ENCODE assay signal across 17 cellular contexts in genomic region chr1:111270781-111271463, GRCh38. TPM values are rescaled to one million over a fixed set of nuclear protein-coding genes. Genes with fewer than 3 reads are reported as not detected.
DNase-seq lines count a peak whose midpoint lies in the region; ATAC-seq, FAIRE-seq and TF ChIP-seq lines count a peak whose summit lies in the region.
"Had no signal": no experiment of that assay in that cellular context is flagged by ENCODE, and none has a peak within 500 bp of the region (broad histone marks: within the 10 kb centered on the region; RNA-seq: fewer than 3 reads in every experiment).

No MANE protein-coding gene starts in this region.

- no peaks in the 10 kb centered on the region for H3K36me3 ChIP-seq in endothelial cell of umbilical vein (ENCODE audit: control insufficient read depth in 2 of 2, extremely low read depth in 1 of 2, insufficient read depth in 2 of 2, low read length in 2 of 2)
- H3K36me3 ChIP-seq: neural progenitor cell had no signal

- intact Hi-C loops in activated CD4-positive, alpha-beta T cell treated with anti-CD3 and anti-CD28 coated beads, Interleukin-2, amount 10 ng/mL, durations not matched to agents 24 days and 14 days (cut with micrococcal nuclease) = loop anchor here (5.0 kb wide), 1 partner anchor 131 kb away; no protein-coding TSS in a partner anchor
- intact Hi-C loops in endothelial cell of umbilical vein (cut with micrococcal nuclease) = no loop called here

- H3K27me3 Mint-ChIP-seq in activated CD4-positive, alpha-beta T cell treated with anti-CD3 and anti-CD28 coated beads, Interleukin-2, amount 10 ng/mL, durations not matched to agents 24 days and 14 days = peaks cover 44% of the 10 kb centered on the region
- peaks cover 27% of the 10 kb centered on the region for H3K27me3 Mint-ChIP-seq in IgD-negative memory B cell

- CTCF ChIA-PET in endothelial cell of umbilical vein (lab: Charles Lee) = interaction anchor here (0.6 kb wide), 1 partner anchor 129 kb away, joined by 3 read pairs; no protein-coding TSS in a partner anchor

- H3K9me1 ChIP-seq in endothelial cell of umbilical vein (replicated peaks; ENCODE audit: control insufficient read depth, extremely low read depth, insufficient read depth, low read length) = no peaks in the 10 kb centered on the region

- FAIRE-seq in endothelial cell of umbilical vein (lab: Jason Lieb, UNC) = no peak
- FAIRE-seq: A204.1, frontal cortex had no signal

- POLR2A ChIA-PET in endothelial cell of umbilical vein (lab: Charles Lee) = no interaction called here

- no peak overlapping the region for H3K4me3 ChIP-seq in endothelial cell of umbilical vein (replicated peaks in 1 of 3; ENCODE audit: insufficient read depth in 1 of 3, low read depth in 1 of 3, low read length in 3 of 3)
- H3K4me3 ChIP-seq: neural progenitor cell had no signal

- no peak overlapping the region for H3K4me2 ChIP-seq in endothelial cell of umbilical vein (ENCODE audit: insufficient read depth, low read length)

- no peak for DNase-seq in activated CD4-positive, alpha-beta T cell treated with anti-CD3 and anti-CD28 coated beads, Interleukin-2, amount 10 ng/mL, durations not matched to agents 24 days and 14 days
- no peak for DNase-seq in activated CD4-positive, alpha-beta T cell treated with anti-CD3 and anti-CD28 coated beads for 4 hours
- no peak for DNase-seq in endothelial cell of umbilical vein (ENCODE audit: low read depth, low spot score)
- DNase-seq in stimulated activated effector memory CD8-positive, alpha-beta T cell treated with anti-CD3 and anti-CD28 coated beads, Interleukin-12 subunit alpha, Interleukin-12 subunit beta, amount 100 ng/mL, for 72 hours (ENCODE audit: low spot score in 2 of 2) = no peak
- DNase-seq in DMS114 treated with DMSO at 0.1 percent for 48 hours (lab: John Stamatoyannopoulos, UW; ENCODE audit: unreplicated experiment) = no peak
- no peak for DNase-seq in SW 1271 (lab: John Stamatoyannopoulos, UW)
- DNase-seq: Calu3, KBM-7, left colon, NCI-H146, NCI-H69 had no signal

- no peak overlapping the region for H2AFZ ChIP-seq in endothelial cell of umbilical vein (ENCODE audit: low read depth, low read length)

- no peak for TF ChIP-seq CTCF in endothelial cell of umbilical vein (IDR thresholded peaks at IDR 0.05; ENCODE audit: extremely low read depth in 1 of 2, insufficient read depth in 1 of 2, low read depth in 1 of 2, low read length in 2 of 2)

- H3K27me3 ChIP-seq in endothelial cell of umbilical vein (ENCODE audit: control insufficient read depth in 2 of 2, insufficient read depth in 2 of 2, low read length in 2 of 2) = peaks cover 26 to 27% of the 10 kb centered on the region in 2 experiments
- H3K27me3 ChIP-seq: neural progenitor cell had no signal

- H3K36me3 Mint-ChIP-seq in activated CD4-positive, alpha-beta T cell treated with anti-CD3 and anti-CD28 coated beads, Interleukin-2, amount 10 ng/mL, durations not matched to agents 24 days and 14 days (ENCODE audit: low read depth) = no peaks in the 10 kb centered on the region
- H3K36me3 Mint-ChIP-seq in IgD-negative memory B cell = no peaks in the 10 kb centered on the region
- H3K36me3 Mint-ChIP-seq in stimulated activated effector memory CD8-positive, alpha-beta T cell treated with anti-CD3 and anti-CD28 coated beads, Interleukin-12 subunit alpha, Interleukin-12 subunit beta, amount 100 ng/mL, for 72 hours = no peaks in the 10 kb centered on the region
- H3K36me3 Mint-ChIP-seq: neural progenitor cell had no signal

- H3K27ac ChIP-seq in endothelial cell of umbilical vein (ENCODE audit: insufficient read depth, low read depth, low read length) = no peak overlapping the region
- H3K27ac ChIP-seq: neural progenitor cell, RWPE1 had no signal

- no peak for TF ChIP-seq POLR2A in endothelial cell of umbilical vein (IDR thresholded peaks at IDR 0.05; ENCODE audit: low read depth, low read length)

- H3K9me3 Mint-ChIP-seq in activated CD4-positive, alpha-beta T cell treated with anti-CD3 and anti-CD28 coated beads, Interleukin-2, amount 10 ng/mL, durations not matched to agents 24 days and 14 days = peaks cover 9% of the 10 kb centered on the region
- peaks cover under 1 to 4% (median under 1%) of the 10 kb centered on the region in 3 donors for H3K9me3 Mint-ChIP-seq in IgD-negative memory B cell
- H3K9me3 Mint-ChIP-seq in stimulated activated effector memory CD8-positive, alpha-beta T cell treated with anti-CD3 and anti-CD28 coated beads, Interleukin-12 subunit alpha, Interleukin-12 subunit beta, amount 100 ng/mL, for 72 hours = peaks cover 3% of the 10 kb centered on the region
- H3K9me3 Mint-ChIP-seq: neural progenitor cell had no signal

- H3K79me2 ChIP-seq in endothelial cell of umbilical vein (ENCODE audit: control insufficient read depth, insufficient read depth, low read length) = no peaks in the 10 kb centered on the region

- no peak overlapping the region for H3K9ac ChIP-seq in endothelial cell of umbilical vein (replicated peaks; ENCODE audit: extremely low read depth, insufficient read depth, low read length)
- H3K9ac ChIP-seq: neural progenitor cell had no signal

- no peak for ATAC-seq in stimulated activated effector memory CD8-positive, alpha-beta T cell treated with anti-CD3 and anti-CD28 coated beads, Interleukin-12 subunit alpha, Interleukin-12 subunit beta, amount 100 ng/mL, for 72 hours
- no peak for ATAC-seq in HG03280 (IDR thresholded peaks at IDR 0.05; ENCODE audit: unreplicated experiment)
- ATAC-seq: left colon had no signal

- no peak overlapping the region for H3K27ac Mint-ChIP-seq in activated CD4-positive, alpha-beta T cell treated with anti-CD3 and anti-CD28 coated beads, Interleukin-2, amount 10 ng/mL, durations not matched to agents 24 days and 14 days
- H3K27ac Mint-ChIP-seq in IgD-negative memory B cell = peak overlapping the region in 1 of 3 donors; percentile 47
- no peak overlapping the region for H3K27ac Mint-ChIP-seq in stimulated activated effector memory CD8-positive, alpha-beta T cell treated with anti-CD3 and anti-CD28 coated beads, Interleukin-12 subunit alpha, Interleukin-12 subunit beta, amount 100 ng/mL, for 72 hours
- H3K27ac Mint-ChIP-seq: neural progenitor cell had no signal

- BruUV-seq in endothelial cell of umbilical vein (replicated peaks; lab: Mats Ljungman, UMichigan) = no TSS peak

- H3K9me3 ChIP-seq in endothelial cell of umbilical vein (replicated peaks; ENCODE audit: control insufficient read depth, insufficient read depth, low read length) = no peaks in the 10 kb centered on the region

- no peaks in the 10 kb centered on the region for H3K4me1 ChIP-seq in endothelial cell of umbilical vein (ENCODE audit: control insufficient read depth, extremely low read depth, insufficient read depth, low read length)

- peaks cover 13% of the 10 kb centered on the region for H3K4me1 Mint-ChIP-seq in activated CD4-positive, alpha-beta T cell treated with anti-CD3 and anti-CD28 coated beads, Interleukin-2, amount 10 ng/mL, durations not matched to agents 24 days and 14 days
- peaks cover 14 to 23% (median 19%) of the 10 kb centered on the region in 3 donors for H3K4me1 Mint-ChIP-seq in IgD-negative memory B cell
- H3K4me1 Mint-ChIP-seq in stimulated activated effector memory CD8-positive, alpha-beta T cell treated with anti-CD3 and anti-CD28 coated beads, Interleukin-12 subunit alpha, Interleukin-12 subunit beta, amount 100 ng/mL, for 72 hours = peaks cover 27% of the 10 kb centered on the region
- H3K4me1 Mint-ChIP-seq: neural progenitor cell had no signal

- dilution Hi-C loops in endothelial cell of umbilical vein (cut with MboI; ENCODE audit: extremely low pct_ligation_motif_present, low sequenced_read_pairs) = no loop called here

- H3K4me3 Mint-ChIP-seq in activated CD4-positive, alpha-beta T cell treated with anti-CD3 and anti-CD28 coated beads, Interleukin-2, amount 10 ng/mL, durations not matched to agents 24 days and 14 days = peak overlapping the region; percentile 42
- peak overlapping the region; percentile 15 to 81 (median 66) for H3K4me3 Mint-ChIP-seq in IgD-negative memory B cell
- H3K4me3 Mint-ChIP-seq in stimulated activated effector memory CD8-positive, alpha-beta T cell treated with anti-CD3 and anti-CD28 coated beads, Interleukin-12 subunit alpha, Interleukin-12 subunit beta, amount 100 ng/mL, for 72 hours = peak overlapping the region; percentile 30
- H3K4me3 Mint-ChIP-seq: neural progenitor cell had no signal

- no peaks in the 10 kb centered on the region for H4K20me1 ChIP-seq in endothelial cell of umbilical vein (replicated peaks; ENCODE audit: control insufficient read depth, extremely low read depth, insufficient read depth, low read length)

TF ChIP-seq in endothelial cell of umbilical vein, 7 proteins besides CTCF, POLR2A, EP300 and RAD21:
- TF ChIP-seq POLR2AphosphoS5 (IDR thresholded peaks at IDR 0.05; ENCODE audit: insufficient read depth, low read depth, low read length) (no peak), EZH2 (IDR thresholded peaks at IDR 0.05; ENCODE audit: borderline replicate concordance, low read depth, low read length, severe bottlenecking) (peak; percentile 78)

RNA-seq across cellular contexts. Expression of gene CHIA, which starts 19.7 kb away (rescaled TPM):
- total RNA-seq in activated CD4-positive, alpha-beta T cell treated with anti-CD3 and anti-CD28 coated beads, Interleukin-2, amount 10 ng/mL, durations not matched to agents 24 days and 14 days = not detected in 2 replicates
- 1.0 TPM for polyA plus RNA-seq in IgD-negative memory B cell
- not detected in 2 replicates for total RNA-seq in endothelial cell of umbilical vein
- not detected in 2 replicates for polyA plus RNA-seq in endothelial cell of umbilical vein
- polyA plus RNA-seq in endothelial cell of umbilical vein (2011; cell fraction: cytosol; rRNA removed) = not detected in 2 replicates
- polyA plus RNA-seq in endothelial cell of umbilical vein (2011; cell fraction: nucleus; rRNA removed) = not detected in 2 replicates
- not detected in 2 replicates for polyA plus RNA-seq in endothelial cell of umbilical vein (2012)
- polyA minus RNA-seq in endothelial cell of umbilical vein = not detected in 2 replicates
- not detected for polyA minus RNA-seq in endothelial cell of umbilical vein (2011; cell fraction: cytosol; rRNA and poly(A)+ RNA removed)
- polyA minus RNA-seq in endothelial cell of umbilical vein (2011; cell fraction: nucleus; rRNA and poly(A)+ RNA removed) = not detected in 2 replicates
- total RNA-seq: Calu3, frontal cortex, left colon had no signal

RNA-seq across cellular contexts. Expression of gene CHI3L2, which starts 43.4 kb away (rescaled TPM):
- total RNA-seq in activated CD4-positive, alpha-beta T cell treated with anti-CD3 and anti-CD28 coated beads, Interleukin-2, amount 10 ng/mL, durations not matched to agents 24 days and 14 days = 2.3 and 3.9 TPM in 2 replicates
- polyA plus RNA-seq in IgD-negative memory B cell (14.4 TPM), endothelial cell of umbilical vein (not detected in 2 replicates)
- total RNA-seq in endothelial cell of umbilical vein = not detected in 2 replicates
- not detected in 2 replicates for polyA plus RNA-seq in endothelial cell of umbilical vein (2011; cell fraction: cytosol; rRNA removed)
- not detected in 2 replicates for polyA plus RNA-seq in endothelial cell of umbilical vein (2011; cell fraction: nucleus; rRNA removed)
- not detected in 2 replicates for polyA plus RNA-seq in endothelial cell of umbilical vein (2012)
- 0.08 TPM in 1 of 2 replicates, not detected in the other for polyA minus RNA-seq in endothelial cell of umbilical vein
- polyA minus RNA-seq in endothelial cell of umbilical vein (2011; cell fraction: cytosol; rRNA and poly(A)+ RNA removed) = not detected
- not detected in 2 replicates for polyA minus RNA-seq in endothelial cell of umbilical vein (2011; cell fraction: nucleus; rRNA and poly(A)+ RNA removed)
